Comparison of ENCODE assay signal across 8 cellular contexts in the genomic region with DNA sequence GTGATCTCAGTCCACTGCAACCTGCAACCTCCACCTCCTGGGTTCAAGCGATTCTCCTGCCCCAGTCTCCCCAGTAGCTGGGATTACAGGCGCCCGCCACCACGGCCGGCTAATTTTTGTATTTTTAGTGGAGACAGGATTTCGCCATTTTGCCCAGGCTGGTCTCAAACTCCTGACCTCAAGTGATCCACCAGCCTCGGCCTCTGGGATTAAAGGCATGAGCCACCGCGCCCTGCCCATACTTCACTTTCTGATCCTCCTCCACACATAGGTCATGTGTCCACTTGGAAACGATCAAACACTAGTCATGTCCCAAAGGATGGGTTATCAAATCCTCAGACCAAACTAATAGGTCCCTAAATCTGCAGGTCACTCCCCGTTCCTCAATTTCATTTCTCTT. TPM values are rescaled to one million over a fixed set of nuclear protein-coding genes. Genes with fewer than 3 reads are reported as not detected.
A peak's percentile ranks its signal among the peaks of the same experiment; 100 is the strongest.
DNase-seq lines count a peak whose midpoint lies in the region; TF ChIP-seq lines count a peak whose summit lies in the region.
"Not testable (repeated sequence)": the region's sequence is repeated elsewhere in the genome, so short reads cannot be mapped to it uniquely, and the experiment has no call there.
"Had no signal": no experiment of that assay in that cellular context is flagged by ENCODE, and none has a peak within 500 bp of the region (broad histone marks: within the 10 kb centered on the region; RNA-seq: fewer than 3 reads in every experiment).

No MANE protein-coding gene starts in this region.

- not testable (repeated sequence) for H3K27me3 Mint-ChIP-seq in IgD-negative memory B cell; activated CD4-positive, alpha-beta T cell treated with anti-CD3 and anti-CD28 coated beads, Interleukin-2, amount 10 ng/mL, durations not matched to agents 24 days and 14 days

- H3K4me3 ChIP-seq in AG04449 (ENCODE audit: low read depth, low read length): peak overlapping the region; percentile 99
- peak overlapping the region; percentile 98 for H3K4me3 ChIP-seq in iPS-18a (ENCODE audit: low read length)
- H3K4me3 ChIP-seq in parathyroid adenoma (ENCODE audit: low read depth, low read length): peak overlapping the region; percentile 99

- peak overlapping the region; percentile 89 to 99 (median 98) for H3K4me3 Mint-ChIP-seq in IgD-negative memory B cell
- H3K4me3 Mint-ChIP-seq in activated CD4-positive, alpha-beta T cell treated with anti-CD3 and anti-CD28 coated beads, Interleukin-2, amount 10 ng/mL, durations not matched to agents 24 days and 14 days: peak overlapping the region; percentile 97

- not testable (repeated sequence) for H3K9me3 ChIP-seq in iPS-18a (ENCODE audit: control insufficient read depth, low read depth, low read length); parathyroid adenoma (ENCODE audit: control insufficient read depth, low read length)

- H3K4me1 ChIP-seq in iPS-18a (ENCODE audit: control insufficient read depth, low read depth, low read length): peaks cover 11% of the 10 kb centered on the region
- not testable (repeated sequence) for H3K4me1 ChIP-seq in parathyroid adenoma

- H3K36me3 ChIP-seq in iPS-18a (ENCODE audit: control insufficient read depth, low read depth, low read length): peaks cover 14% of the 10 kb centered on the region
- not testable (repeated sequence) for H3K36me3 ChIP-seq in parathyroid adenoma (ENCODE audit: control insufficient read depth, insufficient read depth, low read length)

- not testable (repeated sequence) for H3K9me3 Mint-ChIP-seq in IgD-negative memory B cell; activated CD4-positive, alpha-beta T cell treated with anti-CD3 and anti-CD28 coated beads, Interleukin-2, amount 10 ng/mL, durations not matched to agents 24 days and 14 days

- peak overlapping the region; percentile 98 for H3K27ac ChIP-seq in cingulate gyrus (ENCODE audit: low read depth, low read length)
- not testable (repeated sequence) for H3K27ac ChIP-seq in iPS-18a (ENCODE audit: low read length); parathyroid adenoma

- peak overlapping the region; percentile 76 for H3K9ac ChIP-seq in iPS-18a (ENCODE audit: low read length)
- not testable (repeated sequence) for H3K9ac ChIP-seq in parathyroid adenoma

- H3K4me1 Mint-ChIP-seq in IgD-negative memory B cell: peaks cover 6 to 25% (median 23%) of the 10 kb centered on the region in 3 donors
- peaks cover 20% of the 10 kb centered on the region for H3K4me1 Mint-ChIP-seq in activated CD4-positive, alpha-beta T cell treated with anti-CD3 and anti-CD28 coated beads, Interleukin-2, amount 10 ng/mL, durations not matched to agents 24 days and 14 days

- not testable (repeated sequence) for H3K36me3 Mint-ChIP-seq in IgD-negative memory B cell
- H3K36me3 Mint-ChIP-seq in activated CD4-positive, alpha-beta T cell treated with anti-CD3 and anti-CD28 coated beads, Interleukin-2, amount 10 ng/mL, durations not matched to agents 24 days and 14 days (ENCODE audit: low read depth): peaks cover 28% of the 10 kb centered on the region

- H3K27ac Mint-ChIP-seq in IgD-negative memory B cell: peak overlapping the region in 1 of 3 donors; percentile 85
- H3K27ac Mint-ChIP-seq in activated CD4-positive, alpha-beta T cell treated with anti-CD3 and anti-CD28 coated beads, Interleukin-2, amount 10 ng/mL, durations not matched to agents 24 days and 14 days: peak overlapping the region; percentile 98

- H2AFZ ChIP-seq in parathyroid adenoma: not testable (repeated sequence)

- TF ChIP-seq CTCF in AG04449 (IDR thresholded peaks at IDR 0.05; ENCODE audit: insufficient read depth, low read length, missing control alignments); parathyroid adenoma (IDR thresholded peaks at IDR 0.05): not testable (repeated sequence)

- H3K79me2 ChIP-seq in parathyroid adenoma: peaks cover 37% of the 10 kb centered on the region

- POLR2A ChIA-PET in AG04449 (lab: Yijun Ruan, JAX): interaction anchor here (0.8 kb wide), 1 partner anchor 279 kb away, joined by 4 read pairs; no protein-coding TSS in a partner anchor

- not testable (repeated sequence) for H3K27me3 ChIP-seq in iPS-18a (ENCODE audit: control insufficient read depth, insufficient read depth, low read length); parathyroid adenoma (ENCODE audit: control insufficient read depth, insufficient read depth, low read length)

- DNase-seq in AG04449 (ENCODE audit: low read depth, low spot score); activated CD4-positive, alpha-beta T cell treated with anti-CD3 and anti-CD28 coated beads, Interleukin-2, amount 10 ng/mL, durations not matched to agents 24 days and 14 days: not testable (repeated sequence)

- CTCF ChIA-PET in AG04449 (lab: Yijun Ruan, JAX): interaction anchor here (0.9 to 1.3 kb wide), 2 partner anchors 10 to 53 kb away, joined by 3 read pairs; no protein-coding TSS in a partner anchor

- H3K4me2 ChIP-seq in parathyroid adenoma (ENCODE audit: low read length): peak overlapping the region; percentile 99

- intact Hi-C loops in activated CD4-positive, alpha-beta T cell treated with anti-CD3 and anti-CD28 coated beads, Interleukin-2, amount 10 ng/mL, durations not matched to agents 24 days and 14 days (cut with micrococcal nuclease): loop anchor here (5.0 kb wide), 1 partner anchor 222 kb away; no protein-coding TSS in a partner anchor

RNA-seq across cellular contexts. Expression of a gene that starts 1.2 kb away (rescaled TPM):
- 103 TPM for polyA plus RNA-seq in IgD-negative memory B cell
- 62.0 and 62.5 TPM in 2 replicates for total RNA-seq in activated CD4-positive, alpha-beta T cell treated with anti-CD3 and anti-CD28 coated beads, Interleukin-2, amount 10 ng/mL, durations not matched to agents 24 days and 14 days

RNA-seq across cellular contexts. Expression of a gene that starts 17.9 kb away (rescaled TPM):
- 26.7 TPM for polyA plus RNA-seq in IgD-negative memory B cell
- total RNA-seq in activated CD4-positive, alpha-beta T cell treated with anti-CD3 and anti-CD28 coated beads, Interleukin-2, amount 10 ng/mL, durations not matched to agents 24 days and 14 days: 45.2 and 47.2 TPM in 2 replicates

RNA-seq across cellular contexts. Expression of a gene that starts 44.7 kb away (rescaled TPM):
- polyA plus RNA-seq in IgD-negative memory B cell: not detected
- total RNA-seq in activated CD4-positive, alpha-beta T cell treated with anti-CD3 and anti-CD28 coated beads, Interleukin-2, amount 10 ng/mL, durations not matched to agents 24 days and 14 days: 0.17 TPM in 1 of 2 replicates, not detected in the other
- total RNA-seq: HT-29, Right ventricle myocardium superior had no signal

RNA-seq across cellular contexts. Expression of a gene that starts 55.9 kb away (rescaled TPM):
- 7.6 TPM for polyA plus RNA-seq in IgD-negative memory B cell
- 38.9 and 39.8 TPM in 2 replicates for total RNA-seq in activated CD4-positive, alpha-beta T cell treated with anti-CD3 and anti-CD28 coated beads, Interleukin-2, amount 10 ng/mL, durations not matched to agents 24 days and 14 days
